Comparison of ENCODE assay signal across 11 cellular contexts in genomic region chr22:32801436-32802290, GRCh38. TPM values are rescaled to one million over a fixed set of nuclear protein-coding genes. Genes with fewer than 3 reads are reported as not detected.
DNase-seq lines count a peak whose midpoint lies in the region; ATAC-seq, FAIRE-seq and TF ChIP-seq lines count a peak whose summit lies in the region.
"Had no signal": no experiment of that assay in that cellular context is flagged by ENCODE, and none has a peak within 500 bp of the region (broad histone marks: within the 10 kb centered on the region; RNA-seq: fewer than 3 reads in every experiment).

Gene TIMP3 (plus strand): TSS chr22:32801705. CDS start chr22:32802002, 297 bp downstream.

- H3K4me1 Mint-ChIP-seq in naive thymus-derived CD8-positive, alpha-beta T cell, result peaks cover 5 to 27% (median 9%) of the 10 kb centered on the region in 4 donors

- POLR2A ChIA-PET in naive thymus-derived CD8-positive, alpha-beta T cell (lab: Charles Lee), result no interaction called here

- no peak for ATAC-seq in naive thymus-derived CD8-positive, alpha-beta T cell
- ATAC-seq in GM21526 (IDR thresholded peaks at IDR 0.05; ENCODE audit: low FRiP score, unreplicated experiment) (no peak), GM21723 (IDR thresholded peaks at IDR 0.05; ENCODE audit: unreplicated experiment) (no peak)

- peak within 1 kb of the TSS; percentile 97 for H3K4me3 ChIP-seq in WI38 (ENCODE audit: low read depth, low read length)
- H3K4me3 ChIP-seq: BLaER1 treated with 17β-estradiol and CSF1 and Interleukin-3, amounts not matched to agents 10 nM and 100 nM had no signal

- peaks cover 0 to 2% (median 0%) of the 10 kb centered on the region in 9 donors for H3K9me3 Mint-ChIP-seq in naive thymus-derived CD8-positive, alpha-beta T cell
- H3K9me3 Mint-ChIP-seq: activated B cell treated with CpG ODN at 0.5 μM for 24 hours; stimulated activated naive CD8-positive, alpha-beta T cell treated with anti-CD3 and anti-CD28 coated beads, Interleukin-15, Interleukin-2, amounts not matched to agents 100 ng/mL and 50 ng/mL, for 24 hours had no signal

- peak; percentile 4 for DNase-seq in DMS79 treated with DMSO at 0.1 percent for 48 hours (lab: John Stamatoyannopoulos, UW)
- DNase-seq in DMS79 (lab: John Stamatoyannopoulos, UW), result no peak
- DNase-seq in frontal cortex (ENCODE audit: low spot score in 2 of 2), result peak; percentile 83 to 95
- no peak for DNase-seq in naive thymus-derived CD8-positive, alpha-beta T cell
- DNase-seq in activated CD4-positive, CD25-positive, alpha-beta regulatory T cell treated with anti-CD3 and anti-CD28 coated beads, Interleukin-2, amount 50 U/mL, for 72 hours, result no peak
- DNase-seq: activated B cell treated with CpG ODN at 0.5 μM for 24 hours had no signal

- H3K36me3 Mint-ChIP-seq in naive thymus-derived CD8-positive, alpha-beta T cell, result no peaks in the 10 kb centered on the region

- no peak for FAIRE-seq in frontal cortex (lab: Jason Lieb, UNC)

- TF ChIP-seq CTCF in WI38 (IDR thresholded peaks at IDR 0.05; ENCODE audit: low read depth, low read length), result no peak

- peak within 1 kb of the TSS in 8 of 10 donors; percentile 13 to 53 (median 48) for H3K4me3 Mint-ChIP-seq in naive thymus-derived CD8-positive, alpha-beta T cell
- H3K4me3 Mint-ChIP-seq: activated B cell treated with CpG ODN at 0.5 μM for 24 hours had no signal

- peaks cover 32 to 86% (median 66%) of the 10 kb centered on the region in 5 donors for H3K27me3 Mint-ChIP-seq in naive thymus-derived CD8-positive, alpha-beta T cell

- peak within 1 kb of the TSS in 1 of 10 donors; percentile 74 for H3K27ac Mint-ChIP-seq in naive thymus-derived CD8-positive, alpha-beta T cell
- H3K27ac Mint-ChIP-seq: activated B cell treated with CpG ODN at 0.5 μM for 24 hours; stimulated activated naive CD8-positive, alpha-beta T cell treated with anti-CD3 and anti-CD28 coated beads, Interleukin-15, Interleukin-2, amounts not matched to agents 100 ng/mL and 50 ng/mL, for 24 hours had no signal

RNA-seq across cellular contexts. Expression of gene TIMP3, which starts in this region (rescaled TPM):
- total RNA-seq in frontal cortex, result 12.2 TPM
- total RNA-seq in naive thymus-derived CD8-positive, alpha-beta T cell, result under 1 TPM in 1 of 2 experiments, not detected in 1; 0.10 TPM
- not detected for polyA plus RNA-seq in naive thymus-derived CD8-positive, alpha-beta T cell
- total RNA-seq: activated B cell treated with CpG ODN at 0.5 μM for 24 hours had no signal

Comparison
In these comparisons a context has a peak if more than half of its experiments do, and no peak if none do; other contexts are left out.
1. RNA of gene TIMP3 (total RNA-seq): 12.2 TPM in frontal cortex (single experiment); 0.10 TPM in naive thymus-derived CD8-positive, alpha-beta T cell; every median in the first group is over 10 times any median in the second.
2. DNase-seq: peak in DMS79 treated with DMSO at 0.1 percent for 48 hours (single experiment) and frontal cortex (2 of 2); none in DMS79 (single experiment), naive thymus-derived CD8-positive, alpha-beta T cell (0 of 10) and activated CD4-positive, CD25-positive, alpha-beta regulatory T cell treated with anti-CD3 and anti-CD28 coated beads, Interleukin-2, amount 50 U/mL, for 72 hours (single experiment).